In the genomic region with DNA sequence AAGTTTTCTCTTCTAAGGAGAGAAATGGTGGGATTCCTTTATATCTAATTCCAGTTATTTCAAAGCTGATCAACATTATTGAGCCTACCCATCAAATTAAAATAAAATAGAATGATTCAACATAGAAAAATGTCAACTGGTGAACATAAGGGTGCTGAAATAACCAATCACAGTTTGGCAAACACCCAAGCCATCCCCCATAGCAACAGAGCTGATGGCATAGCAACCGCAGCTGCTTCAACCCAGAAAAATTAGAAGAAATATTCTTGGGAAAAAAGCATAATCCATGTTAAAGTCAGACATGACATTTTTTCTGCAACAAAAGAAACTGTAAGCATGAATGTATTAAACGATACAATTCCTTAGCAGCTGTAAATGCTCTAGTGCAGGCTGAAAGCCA, we compare ENCODE assay signal across 13 cellular contexts.
DNase-seq lines count a peak whose midpoint lies in the region; FAIRE-seq and TF ChIP-seq lines count a peak whose summit lies in the region.
"Had no signal": no experiment of that assay in that cellular context is flagged by ENCODE, and none has a peak within 500 bp of the region (broad histone marks: within the 10 kb centered on the region; RNA-seq: fewer than 3 reads in every experiment).

No MANE protein-coding gene starts in this region.

- no peaks in the 10 kb centered on the region for H3K4me1 ChIP-seq in MM.1S (ENCODE audit: low read length)

- no peak overlapping the region for H3K27ac ChIP-seq in MM.1S (ENCODE audit: low read length)
- H3K27ac ChIP-seq: RWPE1 had no signal

- no peaks in the 10 kb centered on the region for H3K9me2 ChIP-seq in MM.1S (replicated peaks; ENCODE audit: insufficient read depth, low read length)

- H3F3A ChIP-seq in MM.1S (ENCODE audit: insufficient read depth, low read length) = no peaks in the 10 kb centered on the region

- DNase-seq in NCI-H1694 (lab: John Stamatoyannopoulos, UW) = peak; percentile 51
- peak; percentile 32 for DNase-seq in NCI-H69 (lab: John Stamatoyannopoulos, UW)
- DNase-seq in head of caudate nucleus = peak; percentile 13 to 85 (median 54)
- DNase-seq in urothelium cell line (ENCODE audit: low spot score) = no peak
- no peak for DNase-seq in MM.1S
- no peak for DNase-seq in SHP77 (lab: John Stamatoyannopoulos, UW)
- DNase-seq in NCI-H1092 treated with DMSO at 0.1 percent for 48 hours (lab: John Stamatoyannopoulos, UW) = no peak
- DNase-seq: AML-193, GF-D8, GOT3, NCI-H187 treated with DMSO at 0.1 percent for 48 hours had no signal

- H4K20me1 ChIP-seq in MM.1S (ENCODE audit: insufficient read depth, low read length) = no peaks in the 10 kb centered on the region

- intact Hi-C loops in head of caudate nucleus (cut with DNase I) = no loop called here

- H3K4me3 ChIP-seq in MM.1S (ENCODE audit: low read length) = no peak overlapping the region
- H3K4me3 ChIP-seq: GM12878 had no signal

- FAIRE-seq in urothelium cell line (lab: Jason Lieb, UNC) = peak; percentile 5
- FAIRE-seq: GM12878 had no signal

- H3K79me2 ChIP-seq in MM.1S (ENCODE audit: low read length) = no peaks in the 10 kb centered on the region

- H3K27me3 ChIP-seq in MM.1S (replicated peaks; ENCODE audit: insufficient read depth, low read length) = no peaks in the 10 kb centered on the region

- H3K9ac ChIP-seq in MM.1S (ENCODE audit: low read length) = no peak overlapping the region

- H2AFZ ChIP-seq in MM.1S (ENCODE audit: low read length) = no peak overlapping the region

- H3K9me3 ChIP-seq in MM.1S (replicated peaks; ENCODE audit: insufficient read depth, low read length) = no peaks in the 10 kb centered on the region

- H3K4me2 ChIP-seq in MM.1S (ENCODE audit: low read depth, low read length) = no peak overlapping the region

- no peaks in the 10 kb centered on the region for H3K36me3 ChIP-seq in MM.1S (replicated peaks; ENCODE audit: insufficient read depth, low read length)

- TF ChIP-seq CTCF in MM.1S (IDR thresholded peaks at IDR 0.05; ENCODE audit: low read length) = no peak

Comparison
In these comparisons a context has a peak if more than half of its experiments do, and no peak if none do; other contexts are left out.
1. DNase-seq: peak in NCI-H1694 (single experiment), NCI-H69 (single experiment) and head of caudate nucleus (42 of 42); none in urothelium cell line (single experiment), MM.1S (single experiment), SHP77 (0 of 2) and NCI-H1092 treated with DMSO at 0.1 percent for 48 hours (single experiment).